ENCODE assay signal across 1 cellular context in the genomic region with DNA sequence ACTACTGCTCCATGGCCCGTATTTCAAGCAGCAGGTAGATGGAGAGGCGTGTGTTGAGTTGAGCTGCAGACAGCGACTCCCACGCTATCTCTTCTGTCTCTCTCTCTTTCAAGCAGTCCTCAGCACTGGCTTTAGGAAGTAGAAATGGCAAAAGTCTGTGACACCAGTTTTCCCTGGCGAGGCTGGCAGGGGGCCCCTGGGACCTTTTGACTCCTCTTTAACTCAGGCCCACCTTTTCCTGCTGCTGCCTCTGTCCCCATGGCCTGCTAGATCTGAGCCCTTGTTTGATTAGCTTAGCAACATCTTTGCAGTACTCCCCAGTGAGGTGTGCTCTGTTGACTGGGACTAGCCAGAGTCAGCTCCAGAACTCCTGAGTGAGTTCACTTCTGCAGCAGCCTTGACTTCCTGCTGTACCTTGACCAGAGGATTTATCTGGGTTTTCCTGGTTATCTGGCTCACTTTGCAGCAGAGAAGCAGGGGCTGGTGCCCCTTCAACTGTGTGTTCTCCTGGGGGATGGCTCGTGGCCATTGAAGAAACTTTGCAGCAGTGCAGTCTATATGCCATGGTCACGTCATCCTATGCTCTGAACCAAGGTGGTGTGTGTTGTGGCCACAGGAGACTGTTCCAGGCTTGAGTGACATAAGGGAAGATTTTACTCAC.
TF ChIP-seq lines count a peak whose summit lies in the region.

No MANE protein-coding gene starts in this region.

TF ChIP-seq in K562, 482 proteins besides CTCF, POLR2A, EP300 and RAD21 (continued from another document):
- TF ChIP-seq ID3 (CRISPR knock-in tag; IDR thresholded peaks at IDR 0.05) (no peak), ID3 (tag; IDR thresholded peaks at IDR 0.05) (0 out of 2 replicates have a peak, but pooled peaks have one; percentile 34), SMARCE1 (IDR thresholded peaks at IDR 0.05) (0 out of 2 replicates have a peak, but pooled peaks have one; percentile 13), FOXK2 (conservative IDR thresholded peaks at IDR 0.05 in 1 of 2, IDR thresholded peaks at IDR 0.05 in 1 of 2; ENCODE audit: low read depth in 2 of 2) (no peak), HDGF (IDR thresholded peaks at IDR 0.05) (no peak), YBX1 (IDR thresholded peaks at IDR 0.05) (no peak), BRD4 (IDR thresholded peaks at IDR 0.05) (no peak), JUND (IDR thresholded peaks at IDR 0.05; ENCODE audit: borderline replicate concordance, low read depth, low read length) (no peak), JUND (tag; IDR thresholded peaks at IDR 0.05; ENCODE audit: borderline replicate concordance, low read depth, low read length) (peak; percentile 9; the same call in 1 of the 3 replicates), BDP1 (IDR thresholded peaks at IDR 0.05; ENCODE audit: insufficient read depth, insufficient read length) (no peak), HDAC2 (IDR thresholded peaks at IDR 0.05) (no peak), TRIM28 (IDR thresholded peaks at IDR 0.05) (no peak), HNRNPLL (IDR thresholded peaks at IDR 0.05; ENCODE audit: low read depth, low read length, poor library complexity, severe bottlenecking) (no peak), ZNF197 (CRISPR knock-in tag; IDR thresholded peaks at IDR 0.05; ENCODE audit: low read depth) (peak; percentile 26; the same call in 1 of the 2 replicates), KAT8 (IDR thresholded peaks at IDR 0.05; ENCODE audit: low read depth) (no peak), DMBX1 (CRISPR knock-in tag; IDR thresholded peaks at IDR 0.05; ENCODE audit: borderline replicate concordance) (peak; percentile 17; the same call in 1 of the 2 replicates), HDAC8 (tag; IDR thresholded peaks at IDR 0.05) (no peak), POLR2G (IDR thresholded peaks at IDR 0.05; ENCODE audit: low read depth, low read length) (no peak), MBD2 (IDR thresholded peaks at IDR 0.05; ENCODE audit: borderline replicate concordance, low read depth) (no peak), MYBL2 (IDR thresholded peaks at IDR 0.05; ENCODE audit: low read depth) (no peak), MYBL2 (CRISPR knock-in tag; IDR thresholded peaks at IDR 0.05; ENCODE audit: borderline replicate concordance) (no peak), ZNF436 (CRISPR knock-in tag; IDR thresholded peaks at IDR 0.05) (no peak), CXXC5 (CRISPR knock-in tag; IDR thresholded peaks at IDR 0.05) (peak; percentile 36), ZNF23 (CRISPR knock-in tag; IDR thresholded peaks at IDR 0.05) (no peak), CEBPB (tag; IDR thresholded peaks at IDR 0.05) (no peak), HMBOX1 (IDR thresholded peaks at IDR 0.05) (0 out of 2 replicates have a peak, but pooled peaks have one; percentile 23), NFE2 (IDR thresholded peaks at IDR 0.05; ENCODE audit: low read depth) (no peak), ATF3 (IDR thresholded peaks at IDR 0.05) (no peak), ATF3 (CRISPR knock-in tag; conservative IDR thresholded peaks at IDR 0.05) (no peak), ZNF740 (CRISPR knock-in tag; IDR thresholded peaks at IDR 0.05) (no peak), ZNF740 (tag; IDR thresholded peaks at IDR 0.05) (0 out of 4 replicates have a peak, but pooled peaks of 1 of the 2 experiments have one; percentile 33)
- TF ChIP-seq, protein P1, sequence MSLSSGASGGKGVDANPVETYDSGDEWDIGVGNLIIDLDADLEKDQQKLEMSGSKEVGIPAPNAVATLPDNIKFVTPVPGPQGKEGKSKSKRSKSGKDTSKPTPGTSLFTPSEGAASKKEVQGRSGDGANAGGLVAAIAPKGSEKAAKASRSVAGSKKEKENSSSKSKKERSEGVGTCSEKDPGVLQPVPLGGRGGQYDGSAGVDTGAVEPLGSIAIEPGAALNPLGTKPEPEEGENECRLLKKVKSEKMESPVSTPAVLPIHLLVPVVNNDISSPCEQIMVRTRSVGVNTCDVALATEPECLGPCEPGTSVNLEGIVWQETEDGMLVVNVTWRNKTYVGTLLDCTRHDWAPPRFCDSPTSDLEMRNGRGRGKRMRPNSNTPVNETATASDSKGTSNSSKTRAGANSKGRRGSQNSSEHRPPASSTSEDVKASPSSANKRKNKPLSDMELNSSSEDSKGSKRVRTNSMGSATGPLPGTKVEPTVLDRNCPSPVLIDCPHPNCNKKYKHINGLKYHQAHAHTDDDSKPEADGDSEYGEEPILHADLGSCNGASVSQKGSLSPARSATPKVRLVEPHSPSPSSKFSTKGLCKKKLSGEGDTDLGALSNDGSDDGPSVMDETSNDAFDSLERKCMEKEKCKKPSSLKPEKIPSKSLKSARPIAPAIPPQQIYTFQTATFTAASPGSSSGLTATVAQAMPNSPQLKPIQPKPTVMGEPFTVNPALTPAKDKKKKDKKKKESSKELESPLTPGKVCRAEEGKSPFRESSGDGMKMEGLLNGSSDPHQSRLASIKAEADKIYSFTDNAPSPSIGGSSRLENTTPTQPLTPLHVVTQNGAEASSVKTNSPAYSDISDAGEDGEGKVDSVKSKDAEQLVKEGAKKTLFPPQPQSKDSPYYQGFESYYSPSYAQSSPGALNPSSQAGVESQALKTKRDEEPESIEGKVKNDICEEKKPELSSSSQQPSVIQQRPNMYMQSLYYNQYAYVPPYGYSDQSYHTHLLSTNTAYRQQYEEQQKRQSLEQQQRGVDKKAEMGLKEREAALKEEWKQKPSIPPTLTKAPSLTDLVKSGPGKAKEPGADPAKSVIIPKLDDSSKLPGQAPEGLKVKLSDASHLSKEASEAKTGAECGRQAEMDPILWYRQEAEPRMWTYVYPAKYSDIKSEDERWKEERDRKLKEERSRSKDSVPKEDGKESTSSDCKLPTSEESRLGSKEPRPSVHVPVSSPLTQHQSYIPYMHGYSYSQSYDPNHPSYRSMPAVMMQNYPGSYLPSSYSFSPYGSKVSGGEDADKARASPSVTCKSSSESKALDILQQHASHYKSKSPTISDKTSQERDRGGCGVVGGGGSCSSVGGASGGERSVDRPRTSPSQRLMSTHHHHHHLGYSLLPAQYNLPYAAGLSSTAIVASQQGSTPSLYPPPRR (CRISPR knock-in tag; IDR thresholded peaks at IDR 0.05; ENCODE audit: borderline replicate concordance): no peak
- TF ChIP-seq, protein P2, sequence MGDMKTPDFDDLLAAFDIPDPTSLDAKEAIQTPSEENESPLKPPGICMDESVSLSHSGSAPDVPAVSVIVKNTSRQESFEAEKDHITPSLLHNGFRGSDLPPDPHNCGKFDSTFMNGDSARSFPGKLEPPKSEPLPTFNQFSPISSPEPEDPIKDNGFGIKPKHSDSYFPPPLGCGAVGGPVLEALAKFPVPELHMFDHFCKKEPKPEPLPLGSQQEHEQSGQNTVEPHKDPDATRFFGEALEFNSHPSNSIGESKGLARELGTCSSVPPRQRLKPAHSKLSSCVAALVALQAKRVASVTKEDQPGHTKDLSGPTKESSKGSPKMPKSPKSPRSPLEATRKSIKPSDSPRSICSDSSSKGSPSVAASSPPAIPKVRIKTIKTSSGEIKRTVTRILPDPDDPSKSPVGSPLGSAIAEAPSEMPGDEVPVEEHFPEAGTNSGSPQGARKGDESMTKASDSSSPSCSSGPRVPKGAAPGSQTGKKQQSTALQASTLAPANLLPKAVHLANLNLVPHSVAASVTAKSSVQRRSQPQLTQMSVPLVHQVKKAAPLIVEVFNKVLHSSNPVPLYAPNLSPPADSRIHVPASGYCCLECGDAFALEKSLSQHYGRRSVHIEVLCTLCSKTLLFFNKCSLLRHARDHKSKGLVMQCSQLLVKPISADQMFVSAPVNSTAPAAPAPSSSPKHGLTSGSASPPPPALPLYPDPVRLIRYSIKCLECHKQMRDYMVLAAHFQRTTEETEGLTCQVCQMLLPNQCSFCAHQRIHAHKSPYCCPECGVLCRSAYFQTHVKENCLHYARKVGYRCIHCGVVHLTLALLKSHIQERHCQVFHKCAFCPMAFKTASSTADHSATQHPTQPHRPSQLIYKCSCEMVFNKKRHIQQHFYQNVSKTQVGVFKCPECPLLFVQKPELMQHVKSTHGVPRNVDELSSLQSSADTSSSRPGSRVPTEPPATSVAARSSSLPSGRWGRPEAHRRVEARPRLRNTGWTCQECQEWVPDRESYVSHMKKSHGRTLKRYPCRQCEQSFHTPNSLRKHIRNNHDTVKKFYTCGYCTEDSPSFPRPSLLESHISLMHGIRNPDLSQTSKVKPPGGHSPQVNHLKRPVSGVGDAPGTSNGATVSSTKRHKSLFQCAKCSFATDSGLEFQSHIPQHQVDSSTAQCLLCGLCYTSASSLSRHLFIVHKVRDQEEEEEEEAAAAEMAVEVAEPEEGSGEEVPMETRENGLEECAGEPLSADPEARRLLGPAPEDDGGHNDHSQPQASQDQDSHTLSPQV (IDR thresholded peaks at IDR 0.05): peak; percentile 29; the same call in 1 of the 2 replicates
